In the genomic region with DNA sequence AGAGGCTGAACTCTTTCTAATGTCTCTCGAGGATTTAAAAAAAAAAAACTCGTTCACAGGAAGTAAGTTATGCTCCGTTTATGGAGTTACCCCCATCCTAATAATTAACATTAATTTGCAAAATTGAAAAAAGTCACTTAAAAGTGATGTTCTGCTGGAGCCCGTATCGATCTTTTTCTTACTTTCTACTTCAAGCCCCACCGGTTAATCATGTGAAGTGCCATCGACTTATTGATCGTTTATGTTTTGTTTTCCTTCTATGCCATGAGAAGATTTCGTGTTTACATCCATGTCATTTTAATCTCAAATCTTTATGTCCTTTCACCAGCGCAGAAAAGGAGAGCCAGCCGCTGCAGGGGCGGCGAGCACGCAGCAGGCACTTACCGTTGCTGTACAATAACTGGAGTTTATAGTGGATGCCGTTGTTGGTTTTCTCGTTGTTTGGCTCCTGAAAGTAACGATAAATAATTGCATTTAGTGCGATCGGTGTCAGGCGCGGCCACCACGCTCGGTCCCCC, we compare ENCODE assay signal across 9 cellular contexts. TPM values are rescaled to one million over a fixed set of nuclear protein-coding genes. Genes with fewer than 3 reads are reported as not detected.
DNase-seq lines count a peak whose midpoint lies in the region; ATAC-seq and TF ChIP-seq lines count a peak whose summit lies in the region.
"Had no signal": no experiment of that assay in that cellular context is flagged by ENCODE, and none has a peak within 500 bp of the region (broad histone marks: within the 10 kb centered on the region; RNA-seq: fewer than 3 reads in every experiment).

No MANE protein-coding gene starts in this region.

- DNase-seq in DMS114 treated with DMSO at 0.1 percent for 48 hours (lab: John Stamatoyannopoulos, UW; ENCODE audit: unreplicated experiment), result peak; percentile 47
- no peak for DNase-seq in sigmoid colon
- DNase-seq in GM03348 (ENCODE audit: low spot score), result no peak
- DNase-seq in foreskin melanocyte, result no peak
- DNase-seq in DMS153 treated with DMSO at 0.1 percent for 48 hours (lab: John Stamatoyannopoulos, UW; ENCODE audit: unreplicated experiment), result no peak
- no peak for DNase-seq in NCI-H2171 (lab: John Stamatoyannopoulos, UW)
- DNase-seq: kidney glomerular epithelial cell had no signal

- intact Hi-C loops in sigmoid colon (cut with DNase I), result loop anchor here (5.0 kb wide), 3 partner anchors 150 to 865 kb away; partner anchors contain the start of genes C10orf143 and MGMT

- H3K4me3 ChIP-seq in WI38 (ENCODE audit: low read depth, low read length) (peak overlapping the region; percentile 51), gastroesophageal sphincter (peak overlapping the region; percentile 17 to 62), sigmoid colon (peak overlapping the region in 3 of 4 donors; percentile 45 to 60 (median 54))

- H3K27ac ChIP-seq in gastroesophageal sphincter (peak overlapping the region in 3 of 4 donors; percentile 78 to 82 (median 81)), sigmoid colon (peak overlapping the region; percentile 54 to 78 (median 68))

- TF ChIP-seq CTCF in WI38 (IDR thresholded peaks at IDR 0.05; ENCODE audit: low read depth, low read length) (no peak), gastroesophageal sphincter (IDR thresholded peaks at IDR 0.05) (no peak), sigmoid colon (IDR thresholded peaks at IDR 0.05) (no peak)

- H3K9me3 ChIP-seq in gastroesophageal sphincter, result no peaks in the 10 kb centered on the region
- H3K9me3 ChIP-seq in sigmoid colon, result no peaks in the 10 kb centered on the region

- H3K36me3 ChIP-seq in gastroesophageal sphincter, result no peaks in the 10 kb centered on the region
- no peaks in the 10 kb centered on the region for H3K36me3 ChIP-seq in sigmoid colon

- H3K27me3 ChIP-seq in gastroesophageal sphincter (peaks cover 100% of the 10 kb centered on the region), sigmoid colon (peaks cover 71 to 98% (median 84%) of the 10 kb centered on the region in 3 donors)

- ATAC-seq in gastroesophageal sphincter, result no peak

- no peak for TF ChIP-seq POLR2A in gastroesophageal sphincter (IDR thresholded peaks at IDR 0.05)
- no peak for TF ChIP-seq POLR2A in sigmoid colon (IDR thresholded peaks at IDR 0.05)

- H3K4me1 ChIP-seq in gastroesophageal sphincter (peaks cover 0 to 68% (median 28%) of the 10 kb centered on the region in 3 donors), sigmoid colon (peaks cover 0 to 60% (median 50%) of the 10 kb centered on the region in 4 donors)

- WGBS in gastroesophageal sphincter (ENCODE audit: low coverage in 1 of 2), 2 donors, result 15 to 22% methylated on average over 17 to 24 of the region's 24 CpGs
- 5 to 11% methylated on average over 24 of the region's 24 CpGs for WGBS in sigmoid colon, 2 donors

- no peak for TF ChIP-seq EP300 in gastroesophageal sphincter (IDR thresholded peaks at IDR 0.05)
- no peak for TF ChIP-seq EP300 in sigmoid colon (IDR thresholded peaks at IDR 0.05)

RNA-seq across cellular contexts. Expression of gene EBF3, which starts 1.5 kb away (rescaled TPM):
- total RNA-seq in gastroesophageal sphincter (1 to 10 TPM; 2.5 to 4.9 (median 4.6) TPM), sigmoid colon (1 to 10 TPM; 4.3 to 8.9 (median 5.8) TPM)
- polyA plus RNA-seq in sigmoid colon, result 1 to 10 TPM in 2 of 3 donors, not detected in 1; 1.2 to 1.3 TPM
